Comparison of ENCODE assay signal across 28 cellular contexts in the genomic region with DNA sequence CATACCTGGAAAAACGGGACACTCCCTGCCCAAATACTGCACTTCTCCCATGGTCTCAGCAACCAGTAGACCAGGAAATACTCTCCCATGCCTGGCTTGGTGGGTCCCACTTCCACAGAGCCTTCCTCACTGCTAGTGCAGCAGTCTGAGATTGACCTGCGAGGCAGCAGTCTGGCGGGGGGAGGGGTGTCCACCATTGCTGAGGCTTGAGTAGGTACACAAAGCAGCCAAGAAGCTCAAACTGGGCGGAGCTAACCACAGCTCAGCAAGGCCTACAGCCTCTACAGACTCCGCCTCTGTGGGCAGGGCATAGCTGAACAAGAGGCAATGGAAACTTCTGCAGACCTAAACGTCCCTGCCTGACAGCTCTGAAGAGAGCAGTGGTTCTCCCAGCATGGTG.
"Had no signal": no experiment of that assay in that cellular context is flagged by ENCODE, and none has a peak within 500 bp of the region (broad histone marks: within the 10 kb centered on the region; RNA-seq: fewer than 3 reads in every experiment).

No MANE protein-coding gene starts in this region.

- H3K27ac ChIP-seq: left lung, lower lobe of right lung, neural progenitor cell, ovary, right atrium auricular region, skin epidermis, stomach, testis, thyroid gland, transverse colon, upper lobe of left lung had no signal

- FAIRE-seq: keratinocyte, urothelium cell line had no signal

- H3K9me3 ChIP-seq: ovary, testis, thyroid gland, transverse colon, upper lobe of left lung had no signal

- H3K9ac ChIP-seq: neural progenitor cell had no signal

- H3K36me3 ChIP-seq: left lung, lower lobe of right lung, neural progenitor cell, ovary, right atrium auricular region, stomach, thyroid gland, transverse colon, upper lobe of left lung had no signal

- H3K4me1 Mint-ChIP-seq: mesothelial cell of epicardium; naive B cell; natural killer cell; nephron progenitor cell; stimulated activated naive B cell treated with anti-CD40 and anti-IgM and Interleukin-4, amounts not matched to agents 10 μg/mL and 1 μg/mL and 100 μg/mL, for 72 hours had no signal

- H3K27me3 Mint-ChIP-seq: naive B cell; progenitor cell of endocrine pancreas; stimulated activated naive B cell treated with anti-CD40 and anti-IgM and Interleukin-4, amounts not matched to agents 10 μg/mL and 1 μg/mL and 100 μg/mL, for 72 hours had no signal

- H3K4me3 Mint-ChIP-seq: mesothelial cell of epicardium; naive B cell; natural killer cell; nephron progenitor cell; neural progenitor cell; stimulated activated naive B cell treated with anti-CD40 and anti-IgM and Interleukin-4, amounts not matched to agents 10 μg/mL and 1 μg/mL and 100 μg/mL, for 72 hours had no signal

- H3K4me3 ChIP-seq: left lung, lower lobe of right lung, neural progenitor cell, ovary, right atrium auricular region, skin epidermis, stomach, testis, thyroid gland, transverse colon, upper lobe of left lung had no signal

- H3K36me3 Mint-ChIP-seq: naive B cell; neural progenitor cell; stimulated activated naive B cell treated with anti-CD40 and anti-IgM and Interleukin-4, amounts not matched to agents 10 μg/mL and 1 μg/mL and 100 μg/mL, for 72 hours had no signal

- DNase-seq: hypothalamus; left colon; lower lobe of right lung; mesendoderm; naive B cell; natural killer cell; nephron progenitor cell; ovary; stimulated activated CD4-positive, alpha-beta T cell treated with anti-CD3 and anti-CD28 coated beads, Interleukin-12 subunit alpha, Interleukin-12 subunit beta, amount 100 ng/mL, for 4 hours; stimulated activated CD4-positive, alpha-beta T cell treated with anti-CD3 and anti-CD28 coated beads, Interleukin-15, amount 100 ng/mL, for 24 hours; stimulated activated CD4-positive, alpha-beta T cell treated with anti-CD3 and anti-CD28 coated beads, Interleukin-2, amount 100 ng/mL, for 24 hours; stimulated activated CD4-positive, alpha-beta T cell treated with anti-CD3 and anti-CD28 coated beads, Interleukin-4, amount 100 ng/mL, for 1 hour; stimulated activated naive B cell treated with anti-CD40 and anti-IgM and Interleukin-4, amounts not matched to agents 10 μg/mL and 1 μg/mL and 100 μg/mL, for 72 hours; stimulated activated naive CD8-positive, alpha-beta T cell treated with anti-CD3 and anti-CD28 coated beads, Interleukin-15, Interleukin-2, amounts not matched to agents 100 U/mL and 50 U/mL, for 24 hours; stomach; testis; thyroid gland; transverse colon had no signal

- H3K4me1 ChIP-seq: left lung, lower lobe of right lung, neural progenitor cell, right atrium auricular region, stomach, testis, thyroid gland, transverse colon, upper lobe of left lung had no signal

- H2AFZ ChIP-seq: neural progenitor cell had no signal

- H3K4me2 ChIP-seq: neural progenitor cell had no signal

- H3K27ac Mint-ChIP-seq: mesothelial cell of epicardium; naive B cell; natural killer cell; nephron progenitor cell; neural progenitor cell; progenitor cell of endocrine pancreas; stimulated activated naive B cell treated with anti-CD40 and anti-IgM and Interleukin-4, amounts not matched to agents 10 μg/mL and 1 μg/mL and 100 μg/mL, for 72 hours had no signal

- H3K27me3 ChIP-seq: left lung, neural progenitor cell, ovary, right atrium auricular region, stomach, testis, thyroid gland, transverse colon, upper lobe of left lung had no signal

- ATAC-seq: left colon; left lung; lower lobe of right lung; natural killer cell; sciatic nerve; stimulated activated naive B cell treated with anti-CD40 and anti-IgM and Interleukin-4, amounts not matched to agents 10 μg/mL and 1 μg/mL and 100 μg/mL, for 72 hours; stimulated activated naive CD8-positive, alpha-beta T cell treated with anti-CD3 and anti-CD28 coated beads, Interleukin-15, Interleukin-2, amounts not matched to agents 100 U/mL and 50 U/mL, for 24 hours had no signal
